ENCODE assay signal across 8 cellular contexts in the genomic region with DNA sequence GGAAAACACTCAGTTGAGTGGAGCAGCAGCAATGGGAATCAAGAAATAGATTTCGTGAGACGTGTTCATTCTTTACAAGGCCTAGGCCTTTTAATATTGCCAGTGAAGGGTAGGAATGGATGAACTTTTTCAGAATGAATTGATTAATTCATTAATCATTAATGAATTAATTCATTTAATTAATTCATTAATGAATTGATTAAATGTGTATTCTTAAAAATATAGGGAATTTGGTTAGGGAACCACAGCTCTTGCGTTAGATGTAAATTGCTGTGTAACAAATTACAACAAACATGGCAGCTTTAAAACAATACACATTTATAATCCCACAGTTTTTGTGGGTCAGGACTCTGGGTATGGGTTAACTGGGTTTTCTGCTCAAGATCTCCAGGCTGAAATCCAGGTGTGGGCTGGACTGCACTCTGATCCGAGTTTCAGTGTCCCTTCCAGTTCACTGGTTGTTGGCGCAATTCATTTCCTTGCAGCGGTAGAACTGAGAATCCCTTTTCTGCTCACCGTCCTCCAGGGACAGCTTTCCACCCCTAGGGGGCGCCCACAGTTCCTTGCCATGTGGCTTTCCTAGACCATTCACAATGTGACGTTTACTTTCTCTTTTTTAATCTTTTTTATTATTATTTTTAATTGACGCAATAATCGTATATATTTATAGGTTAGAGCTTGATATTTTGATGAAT. TPM values are rescaled to one million over a fixed set of nuclear protein-coding genes. Genes with fewer than 3 reads are reported as not detected.
DNase-seq lines count a peak whose midpoint lies in the region; ATAC-seq, FAIRE-seq and TF ChIP-seq lines count a peak whose summit lies in the region.

No MANE protein-coding gene starts in this region.

- TF ChIP-seq EP300 in GM12878 (IDR thresholded peaks at IDR 0.05; ENCODE audit: borderline replicate concordance in 1 of 2, control insufficient read depth in 1 of 2, low read depth in 2 of 2, low read length in 2 of 2) = no peak

- H3K9me3 Mint-ChIP-seq in T-helper 2 cell treated with Interferon-gamma antibody and Interleukin-4, amounts not matched to agents 5 μg/mL and 100 μg/mL, for 36 hours = no peaks in the 10 kb centered on the region

- H3K4me1 ChIP-seq in KMS-11 (ENCODE audit: low read depth, poor library complexity, severe bottlenecking) (no peaks in the 10 kb centered on the region), GM12878 (ENCODE audit: control insufficient read depth, insufficient read depth, low read length) (no peaks in the 10 kb centered on the region)

- peaks cover 4% of the 10 kb centered on the region for H3K4me1 Mint-ChIP-seq in T-helper 2 cell treated with Interferon-gamma antibody and Interleukin-4, amounts not matched to agents 5 μg/mL and 100 μg/mL, for 36 hours (ENCODE audit: low read depth)

- TF ChIP-seq CTCF in GM10266 (IDR thresholded peaks at IDR 0.05; ENCODE audit: control insufficient read depth, insufficient read depth, low read depth, missing control alignments) (peak; percentile 79), KMS-11 (conservative IDR thresholded peaks at IDR 0.05; ENCODE audit: low read depth, low read length) (peak; percentile 83), GM12878 (IDR thresholded peaks at IDR 0.05 in 2 of 3, conservative IDR thresholded peaks at IDR 0.05 in 1 of 3; ENCODE audit: control insufficient read depth in 2 of 3, extremely low read depth in 1 of 3, insufficient read depth in 1 of 3, low read depth in 3 of 3, low read length in 3 of 3) (peak; percentile 80 to 90 (median 90))

- H3K4me3 ChIP-seq in KMS-11 (IDR thresholded peaks at IDR 0.05; ENCODE audit: insufficient read depth, low read depth, low read length) (no peak overlapping the region), GM12878 (no peak overlapping the region)

- no peak for TF ChIP-seq POLR2A in GM12878 (IDR thresholded peaks at IDR 0.05; ENCODE audit: low read depth, low read length)

- intact Hi-C loops in GM12878 (cut with micrococcal nuclease; ENCODE audit: unreplicated experiment) = no loop called here

- TF ChIP-seq RAD21 in GM12878 (IDR thresholded peaks at IDR 0.05; ENCODE audit: insufficient read depth, low read depth, low read length) = peak; percentile 61

- no peaks in the 10 kb centered on the region for H3K27me3 ChIP-seq in KMS-11 (ENCODE audit: insufficient read depth, low read depth)
- H3K27me3 ChIP-seq in GM12878 (replicated peaks in 1 of 2; ENCODE audit: control insufficient read depth in 2 of 2, insufficient read depth in 2 of 2, low read length in 1 of 2) = no peaks in the 10 kb centered on the region

- H3K4me2 ChIP-seq in KMS-11 (no peak overlapping the region), GM12878 (ENCODE audit: control insufficient read depth, insufficient read depth) (no peak overlapping the region)

- WGBS in GM12878 (ENCODE audit: insufficient coverage, insufficient replicate concordance, low lambda C conversion rate, missing lambda C conversion rate) = 31% methylated on average over 11 of the region's 11 CpGs

- no peaks in the 10 kb centered on the region for H3K79me2 ChIP-seq in KMS-11 (ENCODE audit: insufficient read depth, low read depth)
- H3K79me2 ChIP-seq in GM12878 (ENCODE audit: control insufficient read depth, insufficient read depth, low read length) = no peaks in the 10 kb centered on the region

- CTCF ChIA-PET in GM12878 (lab: Yijun Ruan, JAX) = interaction anchor here (0.6 to 7.5 kb wide), 33 partner anchors 9 to 1794 kb away, joined by 3 to 124 read pairs (median 4); a partner anchor contains a TSS

- H3K36me3 Mint-ChIP-seq in T-helper 2 cell treated with Interferon-gamma antibody and Interleukin-4, amounts not matched to agents 5 μg/mL and 100 μg/mL, for 36 hours (ENCODE audit: low read depth) = no peaks in the 10 kb centered on the region

- no peak overlapping the region for H2AFZ ChIP-seq in KMS-11 (ENCODE audit: low read depth)
- no peak overlapping the region for H2AFZ ChIP-seq in GM12878 (ENCODE audit: control insufficient read depth, low read depth, low read length)

- no peak overlapping the region for H3K9ac ChIP-seq in KMS-11
- no peak overlapping the region for H3K9ac ChIP-seq in GM12878 (ENCODE audit: control insufficient read depth, insufficient read depth, low read length)

- H3K27ac Mint-ChIP-seq in T-helper 2 cell treated with Interferon-gamma antibody and Interleukin-4, amounts not matched to agents 5 μg/mL and 100 μg/mL, for 36 hours = no peak overlapping the region

- SMC1A ChIA-PET in GM12878 (lab: Charles Lee; ENCODE audit: uncharacterized antibody, unreplicated experiment) = interaction anchor here (0.6 to 4.9 kb wide), 12 partner anchors 8 to 545 kb away, joined by 3 to 32 read pairs (median 7); no protein-coding TSS in a partner anchor

- H3K36me3 ChIP-seq in KMS-11 (ENCODE audit: insufficient read depth) (no peaks in the 10 kb centered on the region), GM12878 (ENCODE audit: control insufficient read depth in 2 of 2, insufficient read depth in 2 of 2, low read length in 1 of 2) (no peaks in the 10 kb centered on the region)

- POLR2A ChIA-PET in GM12878 (lab: Charles Lee) = no interaction called here

- ATAC-seq in GM21717 (IDR thresholded peaks at IDR 0.05; ENCODE audit: unreplicated experiment) (peak; percentile 62), GM12878 (peak; percentile 97)

- no TSS peak for BruUV-seq in GM12878 (replicated peaks; lab: Mats Ljungman, UMichigan)

- H3K27me3 Mint-ChIP-seq in T-helper 2 cell treated with Interferon-gamma antibody and Interleukin-4, amounts not matched to agents 5 μg/mL and 100 μg/mL, for 36 hours (ENCODE audit: low read depth) = peaks cover 11% of the 10 kb centered on the region

- H3K27ac ChIP-seq in KMS-11 (no peak overlapping the region), GM12878 (ENCODE audit: control insufficient read depth, insufficient read depth) (no peak overlapping the region)

- RAD21 ChIA-PET in GM12878 (lab: Charles Lee; ENCODE audit: unreplicated experiment) = interaction anchor here (0.6 to 1.5 kb wide), 5 partner anchors 9 to 543 kb away, joined by 3 to 7 read pairs (median 3); a partner anchor contains a TSS

- H3K9me3 ChIP-seq in GM12878 (replicated peaks; ENCODE audit: control insufficient read depth, insufficient read depth, low read length) = no peaks in the 10 kb centered on the region

- peak; percentile 74 for DNase-seq in GM10266 (ENCODE audit: extremely low spot score)
- DNase-seq in T-helper 2 cell treated with Interferon-gamma antibody and Interleukin-4, amounts not matched to agents 5 μg/mL and 100 μg/mL, for 36 hours (ENCODE audit: low spot score) = peak; percentile 56
- no peak for DNase-seq in GM12878 (ENCODE audit: low read depth, low spot score)
- DNase-seq in inferior parietal cortex (ENCODE audit: extremely low spot score) = peak; percentile 57
- peak; percentile 76 for DNase-seq in stimulated activated CD4-positive, alpha-beta T cell treated with anti-CD3 and anti-CD28 coated beads, Interleukin-1b, Interleukin-23, amount 100 ng/mL, for 48 hours
- DNase-seq in NCI-H1436 treated with DMSO at 0.1 percent for 48 hours (lab: John Stamatoyannopoulos, UW) = no peak

- no peaks in the 10 kb centered on the region for H4K20me1 ChIP-seq in KMS-11 (ENCODE audit: insufficient read depth)
- no peaks in the 10 kb centered on the region for H4K20me1 ChIP-seq in GM12878 (ENCODE audit: control insufficient read depth, insufficient read depth)

- peak; percentile 88 for FAIRE-seq in GM12878 (lab: Jason Lieb, UNC)

- H3K4me3 Mint-ChIP-seq in T-helper 2 cell treated with Interferon-gamma antibody and Interleukin-4, amounts not matched to agents 5 μg/mL and 100 μg/mL, for 36 hours = no peak overlapping the region

- in situ Hi-C loops in GM12878 (cut with MboI) = loop anchor here (5.0 kb wide), 2 partner anchors 94 to 544 kb away; no protein-coding TSS in a partner anchor

TF ChIP-seq in GM12878, 131 proteins besides CTCF, POLR2A, EP300 and RAD21 (continues in another document):
- no peak for TF ChIP-seq MYB (IDR thresholded peaks at IDR 0.05; ENCODE audit: borderline replicate concordance, low read depth, low read length)
- TF ChIP-seq, protein P1, sequence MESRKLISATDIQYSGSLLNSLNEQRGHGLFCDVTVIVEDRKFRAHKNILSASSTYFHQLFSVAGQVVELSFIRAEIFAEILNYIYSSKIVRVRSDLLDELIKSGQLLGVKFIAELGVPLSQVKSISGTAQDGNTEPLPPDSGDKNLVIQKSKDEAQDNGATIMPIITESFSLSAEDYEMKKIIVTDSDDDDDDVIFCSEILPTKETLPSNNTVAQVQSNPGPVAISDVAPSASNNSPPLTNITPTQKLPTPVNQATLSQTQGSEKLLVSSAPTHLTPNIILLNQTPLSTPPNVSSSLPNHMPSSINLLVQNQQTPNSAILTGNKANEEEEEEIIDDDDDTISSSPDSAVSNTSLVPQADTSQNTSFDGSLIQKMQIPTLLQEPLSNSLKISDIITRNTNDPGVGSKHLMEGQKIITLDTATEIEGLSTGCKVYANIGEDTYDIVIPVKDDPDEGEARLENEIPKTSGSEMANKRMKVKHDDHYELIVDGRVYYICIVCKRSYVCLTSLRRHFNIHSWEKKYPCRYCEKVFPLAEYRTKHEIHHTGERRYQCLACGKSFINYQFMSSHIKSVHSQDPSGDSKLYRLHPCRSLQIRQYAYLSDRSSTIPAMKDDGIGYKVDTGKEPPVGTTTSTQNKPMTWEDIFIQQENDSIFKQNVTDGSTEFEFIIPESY (IDR thresholded peaks at IDR 0.05) = peak; percentile 54; the same call in 1 of the 2 replicates
- TF ChIP-seq ZBED1 (IDR thresholded peaks at IDR 0.05; ENCODE audit: borderline replicate concordance) = no peak

RNA-seq across cellular contexts. Expression of a gene that starts 32.8 kb away (rescaled TPM):
- total RNA-seq in GM12878 (2013; cell fraction: nucleolus; rRNA removed) = 1.1 and 1.2 TPM in 2 replicates
- total RNA-seq in GM12878 (2014; rRNA removed) = 0.45 and 0.54 TPM in 2 replicates
- 0.72 and 0.78 TPM in 2 replicates for total RNA-seq in GM12878 (2014; rRNA removed; fragmentation: Illumina TruSeq; extraction: Trizol)
- 0.56 TPM in 2 replicates for total RNA-seq in GM12878 (2021)
- polyA plus RNA-seq in GM12878 (2011; ENCODE audit: low read depth) = 2.0 TPM
- 0.24 and 0.34 TPM in 2 replicates for polyA plus RNA-seq in GM12878 (2011; rRNA removed)
- 0.23 and 0.25 TPM in 2 replicates for polyA plus RNA-seq in GM12878 (2011; cell fraction: cytosol; rRNA removed)
- 0.51 and 0.66 TPM in 2 replicates for polyA plus RNA-seq in GM12878 (2011; cell fraction: nucleus; rRNA removed)
- polyA plus RNA-seq in GM12878 (2012) = 3.0 and 5.4 TPM in 2 replicates
- polyA plus RNA-seq in GM12878 (2014; fragmentation: Illumina TruSeq; extraction: Trizol) = 0.87 and 1.00 TPM in 2 replicates
- polyA plus RNA-seq in GM12878 (2014; fragmentation: Nextera tagmentation; extraction: Ambion mirVana) = under 1 TPM; 0.21 to 0.51 TPM
- 0.67 and 0.74 TPM in 2 replicates for polyA plus RNA-seq in GM12878 (2014; rRNA removed)
- polyA plus RNA-seq in GM12878 (2016; fragmentation: Nextera tagmentation; extraction: Ambion mirVana) = 1 to 10 TPM in 1 of 2 experiments, under 1 TPM in 1; 0.54 to 1.4 TPM
- polyA minus RNA-seq in GM12878 (2011; rRNA and poly(A)+ RNA removed) = 0.67 and 0.80 TPM in 2 replicates
- polyA minus RNA-seq in GM12878 (2011; cell fraction: cytosol; rRNA and poly(A)+ RNA removed) = not detected in 2 replicates
- polyA minus RNA-seq in GM12878 (2011; cell fraction: nucleus; rRNA and poly(A)+ RNA removed) = 0.96 and 0.97 TPM in 2 replicates

Comparison
In these comparisons a context has a peak if more than half of its experiments do, and no peak if none do; other contexts are left out.
1. DNase-seq: peak in GM10266 (single experiment), T-helper 2 cell treated with Interferon-gamma antibody and Interleukin-4, amounts not matched to agents 5 μg/mL and 100 μg/mL, for 36 hours (single experiment), inferior parietal cortex (single experiment) and stimulated activated CD4-positive, alpha-beta T cell treated with anti-CD3 and anti-CD28 coated beads, Interleukin-1b, Interleukin-23, amount 100 ng/mL, for 48 hours (single experiment); none in GM12878 (single experiment) and NCI-H1436 treated with DMSO at 0.1 percent for 48 hours (single experiment).
2. Peak in every context shown above with its lines, with median percentiles within 50 percentile points of each other: CTCF ChIP-seq.